Comparison of ENCODE assay signal across 1 cellular context in the genomic region with DNA sequence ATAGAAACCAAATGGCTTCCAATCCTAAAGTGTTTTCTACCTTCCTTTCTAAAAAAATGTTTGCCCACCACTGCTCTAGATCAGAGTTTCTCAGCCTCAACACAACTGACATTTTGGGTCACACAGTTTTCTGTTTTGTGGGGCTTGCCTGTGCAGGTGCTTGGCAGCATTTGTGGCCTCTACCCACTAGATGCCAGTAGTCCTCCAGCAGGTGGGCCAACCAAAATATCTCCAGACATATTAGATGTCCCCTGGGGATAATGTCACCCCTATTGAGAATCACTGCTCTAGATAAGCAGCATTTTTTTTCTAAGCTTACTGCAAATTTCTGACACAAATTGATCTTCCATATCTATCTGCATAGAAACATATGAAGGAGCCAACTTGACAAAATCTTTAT.
TF ChIP-seq lines count a peak whose summit lies in the region.

No MANE protein-coding gene starts in this region.

TF ChIP-seq in HepG2, 621 proteins besides CTCF, POLR2A, EP300 and RAD21:
- TF ChIP-seq STAG1 (CRISPR knock-in tag; IDR thresholded peaks at IDR 0.05) (peak; percentile 20; the same call in 1 of the 2 replicates), KAT2B (IDR thresholded peaks at IDR 0.05; ENCODE audit: borderline replicate concordance, low read depth, low read length) (no peak)
